In the genomic region with DNA sequence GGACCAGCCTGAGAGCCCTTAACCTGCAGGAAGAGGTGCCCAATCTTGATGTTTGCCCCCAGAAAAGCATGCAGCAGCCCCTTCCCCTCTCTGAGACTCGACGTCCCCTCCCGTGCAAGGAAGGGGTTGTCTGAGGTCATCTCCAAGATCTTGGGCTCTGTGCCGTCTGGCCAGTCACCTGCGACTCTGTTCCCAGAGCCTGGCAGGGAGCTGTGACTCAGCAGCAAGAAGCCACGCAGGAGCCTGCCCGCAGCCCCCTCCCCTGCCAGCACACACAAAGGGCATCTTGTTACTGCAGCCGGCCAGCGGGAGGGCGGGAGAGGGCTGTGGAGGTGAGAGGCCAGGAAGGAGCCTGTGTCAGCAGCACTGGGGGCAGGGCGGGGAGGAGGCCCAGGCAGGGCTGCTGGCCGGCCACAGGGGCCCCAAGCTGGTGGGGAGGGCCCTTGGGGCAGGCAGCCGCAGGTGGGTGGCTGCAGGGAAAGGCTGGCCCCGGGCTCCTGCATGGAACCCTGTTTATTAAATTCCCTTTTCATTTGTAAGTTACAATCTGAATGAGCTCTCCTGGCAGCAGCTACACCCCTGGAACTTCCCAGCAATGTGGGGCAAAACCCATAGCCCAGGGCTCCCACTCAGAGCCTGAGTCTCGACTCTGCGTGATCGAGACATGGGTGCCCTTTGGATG, we compare ENCODE assay signal across 9 cellular contexts.
DNase-seq lines count a peak whose midpoint lies in the region; ATAC-seq lines count a peak whose summit lies in the region.
"Had no signal": no experiment of that assay in that cellular context is flagged by ENCODE, and none has a peak within 500 bp of the region (broad histone marks: within the 10 kb centered on the region; RNA-seq: fewer than 3 reads in every experiment).

No MANE protein-coding gene starts in this region.

- no peak overlapping the region for H3K27ac ChIP-seq in BLaER1
- H3K27ac ChIP-seq in effector memory CD4-positive, alpha-beta T cell (ENCODE audit: insufficient read depth, low read length, poor library complexity, severe bottlenecking) = no peak overlapping the region

- H4K20me1 ChIP-seq in BLaER1 = peaks cover 58% of the 10 kb centered on the region; the same call in 1 of the 2 replicates

- no peaks in the 10 kb centered on the region for H3K9me3 ChIP-seq in BLaER1
- H3K9me3 ChIP-seq in effector memory CD4-positive, alpha-beta T cell (ENCODE audit: control insufficient read depth, low read length) = no peaks in the 10 kb centered on the region

- no peaks in the 10 kb centered on the region for H3K36me3 ChIP-seq in BLaER1
- no peaks in the 10 kb centered on the region for H3K36me3 ChIP-seq in effector memory CD4-positive, alpha-beta T cell (ENCODE audit: control insufficient read depth, insufficient read depth, low read length)

- H3K4me2 ChIP-seq in BLaER1 = 0 out of 2 replicates have a peak overlapping the region, but pooled peaks have one; percentile 14

- DNase-seq in NCI-H1092 treated with DMSO at 0.1 percent for 48 hours (lab: John Stamatoyannopoulos, UW) (peak; percentile 42), brain pericyte (ENCODE audit: low read depth, low spot score) (peak; percentile 61), lung microvascular endothelial cell (ENCODE audit: low read depth in 2 of 2) (peak; percentile 29 to 43)
- no peak for DNase-seq in effector memory CD4-positive, alpha-beta T cell
- DNase-seq in activated CD4-positive, CD25-positive, alpha-beta regulatory T cell (lab: John Stamatoyannopoulos, UW) = no peak
- DNase-seq: MV-4-11 had no signal

- ATAC-seq in HG03039 (IDR thresholded peaks at IDR 0.05; ENCODE audit: unreplicated experiment) = no peak
- no peak for ATAC-seq in activated CD4-positive, CD25-positive, alpha-beta regulatory T cell treated with anti-CD3 and anti-CD28 coated beads, Interleukin-2, amount 50 U/mL, for 24 hours

- H3K9ac ChIP-seq in BLaER1 = no peak overlapping the region

- peaks cover 28% of the 10 kb centered on the region for H3K27me3 ChIP-seq in BLaER1
- H3K27me3 ChIP-seq in effector memory CD4-positive, alpha-beta T cell (replicated peaks; ENCODE audit: control insufficient read depth, insufficient read depth, low read length, poor library complexity, severe bottlenecking) = no peaks in the 10 kb centered on the region

- peaks cover 41% of the 10 kb centered on the region for H3K4me1 ChIP-seq in BLaER1
- no peaks in the 10 kb centered on the region for H3K4me1 ChIP-seq in effector memory CD4-positive, alpha-beta T cell (ENCODE audit: control insufficient read depth, insufficient read depth, low read length, poor library complexity, severe bottlenecking)

- H3K4me3 ChIP-seq in BLaER1 = no peak overlapping the region
- H3K4me3 ChIP-seq in effector memory CD4-positive, alpha-beta T cell (ENCODE audit: insufficient read depth, low read depth, low read length, poor library complexity, severe bottlenecking) = no peak overlapping the region

Comparison
In these comparisons a context has a peak if more than half of its experiments do, and no peak if none do; other contexts are left out.
1. DNase-seq: peak in NCI-H1092 treated with DMSO at 0.1 percent for 48 hours (single experiment), brain pericyte (single experiment) and lung microvascular endothelial cell (2 of 2); none in effector memory CD4-positive, alpha-beta T cell (0 of 3) and activated CD4-positive, CD25-positive, alpha-beta regulatory T cell (0 of 4).